Comparison of ENCODE assay signal across 1 cellular context in genomic region chr19:29605653-29606419, GRCh38.
TF ChIP-seq lines count a peak whose summit lies in the region.

POP4 (plus strand) TSS chr19:29606283; CDS start chr19:29606319, 36 bp downstream.

TF ChIP-seq in GM12878, 131 proteins besides CTCF, POLR2A, EP300 and RAD21 (continued from another document and continues in another):
- TF ChIP-seq HSF1 (IDR thresholded peaks at IDR 0.05; ENCODE audit: low read depth, low read length) (no peak), HCFC1 (IDR thresholded peaks at IDR 0.05; ENCODE audit: low read length) (peak; percentile 84), PAX5 (IDR thresholded peaks at IDR 0.05; ENCODE audit: borderline replicate concordance, low read depth, low read length) (no peak), EZH2 (IDR thresholded peaks at IDR 0.05; ENCODE audit: borderline replicate concordance, control insufficient read depth, low read depth, low read length) (no peak), MLLT1 (IDR thresholded peaks at IDR 0.05) (peak; percentile 72), ZBTB11 (CRISPR knock-in tag; IDR thresholded peaks at IDR 0.05) (0 out of 2 replicates have a peak, but pooled peaks have one; percentile 29), PRDM15 (CRISPR knock-in tag; IDR thresholded peaks at IDR 0.05) (no peak), CBX3 (IDR thresholded peaks at IDR 0.05; ENCODE audit: borderline replicate concordance, low read depth) (no peak), ZNF592 (IDR thresholded peaks at IDR 0.05) (no peak), RFX5 (IDR thresholded peaks at IDR 0.05; ENCODE audit: low read depth, low read length) (no peak), NRF1 (conservative IDR thresholded peaks at IDR 0.05; ENCODE audit: low read depth, low read length) (peak; percentile 93), CREB1 (IDR thresholded peaks at IDR 0.05; ENCODE audit: low read depth) (peak; percentile 100), KLF5 (IDR thresholded peaks at IDR 0.05; ENCODE audit: partially characterized antibody) (no peak), POU2F2 (IDR thresholded peaks at IDR 0.05; ENCODE audit: borderline replicate concordance, low read depth, low read length) (peak; percentile 79; the same call in 2 of the 3 replicates), CHD2 (IDR thresholded peaks at IDR 0.05; ENCODE audit: borderline replicate concordance, low read depth, low read length) (peak; percentile 73), BHLHE40 (IDR thresholded peaks at IDR 0.05; ENCODE audit: borderline replicate concordance in 1 of 2, low read depth in 2 of 2, low read length in 1 of 2) (peak; percentile 50 to 56; a peak in 3 of 4 replicates), HDGF (IDR thresholded peaks at IDR 0.05) (peak; percentile 79; the same call in 1 of the 2 replicates), STAT3 (IDR thresholded peaks at IDR 0.05; ENCODE audit: low read depth, low read length) (no peak), DPF2 (IDR thresholded peaks at IDR 0.05) (peak; percentile 30; the same call in 1 of the 2 replicates), RBBP5 (conservative IDR thresholded peaks at IDR 0.05) (no peak), PKNOX1 (IDR thresholded peaks at IDR 0.05) (peak; percentile 52), SMAD5 (IDR thresholded peaks at IDR 0.05; ENCODE audit: low read depth) (peak; percentile 96), ATF7 (IDR thresholded peaks at IDR 0.05; ENCODE audit: low read depth) (peak; percentile 94), NFIC (IDR thresholded peaks at IDR 0.05; ENCODE audit: low read depth, low read length) (no peak), FOS (IDR thresholded peaks at IDR 0.05; ENCODE audit: borderline replicate concordance, extremely low read depth, insufficient read length) (no peak), TCF3 (IDR thresholded peaks at IDR 0.05; ENCODE audit: borderline replicate concordance, insufficient read depth, low read depth, low read length) (peak; percentile 75; the same call in 1 of the 2 replicates), ZBTB40 (IDR thresholded peaks at IDR 0.05; ENCODE audit: borderline replicate concordance) (peak; percentile 85), MYB (IDR thresholded peaks at IDR 0.05; ENCODE audit: borderline replicate concordance, low read depth, low read length) (no peak), ATF3 (IDR thresholded peaks at IDR 0.05; ENCODE audit: borderline replicate concordance, extremely low read depth, low read depth, low read length) (peak; percentile 94), ZNF622 (IDR thresholded peaks at IDR 0.05) (no peak), PBX3 (IDR thresholded peaks at IDR 0.05; ENCODE audit: insufficient replicate concordance, low read depth, low read length) (no peak), TAF1 (IDR thresholded peaks at IDR 0.05; ENCODE audit: borderline replicate concordance, low read depth, low read length) (peak; percentile 69), IKZF1 (conservative IDR thresholded peaks at IDR 0.05) (peak; percentile 83)
